In genomic region chr9:35834260-35835215, GRCh38 we compare ENCODE assay signal across 1 cellular context.
TF ChIP-seq lines count a peak whose summit lies in the region.

No MANE protein-coding gene starts in this region.

TF ChIP-seq in HepG2, 621 proteins besides CTCF, POLR2A, EP300 and RAD21 (continued from another document and continues in another):
- TF ChIP-seq MAFF (IDR thresholded peaks at IDR 0.05; ENCODE audit: low read depth, low read length), result no peak
- TF ChIP-seq ZBTB2 (CRISPR knock-in tag; IDR thresholded peaks at IDR 0.05; ENCODE audit: low read depth), result no peak
- no peak for TF ChIP-seq ZBTB10 (CRISPR knock-in tag; IDR thresholded peaks at IDR 0.05; ENCODE audit: borderline replicate concordance)
- no peak for TF ChIP-seq IRF1 (CRISPR knock-in tag; IDR thresholded peaks at IDR 0.05; ENCODE audit: low read depth)
- TF ChIP-seq ZNF605 (CRISPR knock-in tag; IDR thresholded peaks at IDR 0.05), result peak; percentile 37; the same call in 1 of the 2 replicates
- TF ChIP-seq SP1 (IDR thresholded peaks at IDR 0.05), result no peak
- TF ChIP-seq SP1 (CRISPR knock-in tag; IDR thresholded peaks at IDR 0.05), result no peak
- TF ChIP-seq SRSF9 (IDR thresholded peaks at IDR 0.05; ENCODE audit: borderline replicate concordance, insufficient read depth, low read depth, low read length, poor library complexity, severe bottlenecking), result no peak
- TF ChIP-seq ARID5B (CRISPR knock-in tag; IDR thresholded peaks at IDR 0.05), result peak; percentile 67; the same call in 1 of the 2 replicates
- TF ChIP-seq KAT8 (CRISPR knock-in tag; IDR thresholded peaks at IDR 0.05), result peak; percentile 63; the same call in 1 of the 2 replicates
- no peak for TF ChIP-seq CEBPZ (IDR thresholded peaks at IDR 0.05; ENCODE audit: low read length)
- TF ChIP-seq ZNF292 (CRISPR knock-in tag; IDR thresholded peaks at IDR 0.05; ENCODE audit: borderline replicate concordance, low read depth), result no peak
- no peak for TF ChIP-seq ZNF83 (CRISPR knock-in tag; IDR thresholded peaks at IDR 0.05; ENCODE audit: borderline replicate concordance)
- no peak for TF ChIP-seq ZMYM2 (CRISPR knock-in tag; IDR thresholded peaks at IDR 0.05)
- no peak for TF ChIP-seq ZFYVE20 (CRISPR knock-in tag; IDR thresholded peaks at IDR 0.05; ENCODE audit: borderline replicate concordance, low read depth)
- no peak for TF ChIP-seq PHB2 (IDR thresholded peaks at IDR 0.05; ENCODE audit: partially characterized antibody)
- no peak for TF ChIP-seq CSRNP2 (CRISPR knock-in tag; conservative IDR thresholded peaks at IDR 0.05; ENCODE audit: low read depth)
- TF ChIP-seq ZNF335 (CRISPR knock-in tag; IDR thresholded peaks at IDR 0.05), result no peak
- TF ChIP-seq PPARG (CRISPR knock-in tag; conservative IDR thresholded peaks at IDR 0.05), result 0 out of 2 replicates have a peak, but pooled peaks have one; percentile 17
- TF ChIP-seq ZSCAN21 (CRISPR knock-in tag; IDR thresholded peaks at IDR 0.05; ENCODE audit: borderline replicate concordance), result no peak
- TF ChIP-seq ZNF674 (CRISPR knock-in tag; IDR thresholded peaks at IDR 0.05; ENCODE audit: low read depth), result no peak
- no peak for TF ChIP-seq ZNF101 (CRISPR knock-in tag; IDR thresholded peaks at IDR 0.05; ENCODE audit: borderline replicate concordance, low read depth)
- TF ChIP-seq ZSCAN31 (CRISPR knock-in tag; IDR thresholded peaks at IDR 0.05; ENCODE audit: low read depth), result no peak
- TF ChIP-seq EZH2 (conservative IDR thresholded peaks at IDR 0.05; ENCODE audit: low read depth, low read length), result no peak
- no peak for TF ChIP-seq NPAS2 (CRISPR knock-in tag; IDR thresholded peaks at IDR 0.05; ENCODE audit: borderline replicate concordance)
- peak; percentile 70; the same call in 1 of the 2 replicates for TF ChIP-seq ETV5 (CRISPR knock-in tag; IDR thresholded peaks at IDR 0.05; ENCODE audit: borderline replicate concordance)
- no peak for TF ChIP-seq ISX (CRISPR knock-in tag; conservative IDR thresholded peaks at IDR 0.05)
- TF ChIP-seq GMEB2 (CRISPR knock-in tag; IDR thresholded peaks at IDR 0.05; ENCODE audit: low read depth), result no peak
- no peak for TF ChIP-seq ZNF597 (CRISPR knock-in tag; IDR thresholded peaks at IDR 0.05)
- no peak for TF ChIP-seq ZNF30 (CRISPR knock-in tag; IDR thresholded peaks at IDR 0.05)
- no peak for TF ChIP-seq ZNF563 (CRISPR knock-in tag; IDR thresholded peaks at IDR 0.05)
- no peak for TF ChIP-seq ZNF234 (CRISPR knock-in tag; conservative IDR thresholded peaks at IDR 0.05)
- no peak for TF ChIP-seq ELK4 (CRISPR knock-in tag; IDR thresholded peaks at IDR 0.05; ENCODE audit: borderline replicate concordance)
- TF ChIP-seq BATF2 (CRISPR knock-in tag; IDR thresholded peaks at IDR 0.05), result no peak
- TF ChIP-seq RNF219 (CRISPR knock-in tag; IDR thresholded peaks at IDR 0.05), result no peak
